In the genomic region with DNA sequence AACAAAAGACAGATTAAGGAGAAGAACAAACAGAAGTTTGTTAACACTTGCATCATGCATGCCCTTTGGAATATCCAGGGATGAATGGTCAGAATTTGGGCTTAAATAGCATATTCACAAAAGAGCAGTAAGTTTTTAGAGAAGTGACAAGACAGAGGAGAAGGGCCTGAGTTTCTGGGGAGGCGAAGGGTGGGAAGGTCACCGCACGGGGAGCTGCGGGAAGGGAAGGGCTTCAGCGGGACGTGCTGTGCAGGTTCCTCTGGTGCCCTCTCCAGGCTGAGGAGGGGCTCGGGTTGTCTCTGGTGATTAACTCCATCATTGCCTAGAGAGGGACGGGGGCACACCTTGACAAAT, we compare ENCODE assay signal across 10 cellular contexts. TPM values are rescaled to one million over a fixed set of nuclear protein-coding genes. Genes with fewer than 3 reads are reported as not detected.
DNase-seq lines count a peak whose midpoint lies in the region; ATAC-seq, FAIRE-seq and TF ChIP-seq lines count a peak whose summit lies in the region.
"Had no signal": no experiment of that assay in that cellular context is flagged by ENCODE, and none has a peak within 500 bp of the region (broad histone marks: within the 10 kb centered on the region; RNA-seq: fewer than 3 reads in every experiment).

No MANE protein-coding gene starts in this region.

- H3K36me3 ChIP-seq in pancreas = no peaks in the 10 kb centered on the region
- H3K36me3 ChIP-seq in psoas muscle (ENCODE audit: insufficient read depth in 1 of 2, low read depth in 1 of 2) = peaks cover 0 to 62% of the 10 kb centered on the region in 2 donors

- intact Hi-C loops in pancreas (cut with DNase I) = no loop called here
- intact Hi-C loops in psoas muscle (cut with DNase I) = no loop called here

- H3K27ac ChIP-seq in foreskin keratinocyte (no peak overlapping the region), pancreas (peak overlapping the region in 3 of 4 donors; percentile 76 to 79 (median 77)), psoas muscle (no peak overlapping the region)

- FAIRE-seq in pancreas (lab: Jason Lieb, UNC) = no peak

- TF ChIP-seq CTCF in GM12872 (IDR thresholded peaks at IDR 0.05; ENCODE audit: insufficient read depth, low read depth, low read length) = 0 out of 3 replicates have a peak, but pooled peaks have one; percentile 15
- TF ChIP-seq CTCF in foreskin keratinocyte (conservative IDR thresholded peaks at IDR 0.05) = peak; percentile 51
- TF ChIP-seq CTCF in pancreas (IDR thresholded peaks at IDR 0.05) = no peak
- TF ChIP-seq CTCF in psoas muscle (IDR thresholded peaks at IDR 0.05) = no peak

- H3K27me3 ChIP-seq in foreskin keratinocyte (peaks cover 7% of the 10 kb centered on the region), pancreas (no peaks in the 10 kb centered on the region), psoas muscle (ENCODE audit: insufficient read depth in 3 of 3, low read length in 2 of 3) (no peaks in the 10 kb centered on the region)

- WGBS in pancreas, 2 donors = 26 to 31% methylated on average over 8 of the region's 8 CpGs
- 56 to 63% (median 58%) methylated on average over 8 of the region's 8 CpGs for WGBS in psoas muscle, 3 donors

- ATAC-seq in foreskin keratinocyte (peak; percentile 17), pancreas (peak in 2 of 4 donors; percentile 35 to 50), psoas muscle (no peak), HG03469 (IDR thresholded peaks at IDR 0.05; ENCODE audit: unreplicated experiment) (no peak)
- ATAC-seq: left colon had no signal

- peak; percentile 55 for DNase-seq in SK-N-DZ (ENCODE audit: low spot score)
- DNase-seq in foreskin keratinocyte = no peak
- peak in 3 of 6 donors; percentile 37 to 72 (median 63) for DNase-seq in pancreas
- DNase-seq in NK-92 treated with Interleukin-12 subunit alpha and Interleukin-12 subunit beta, amount 100 ng/mL, for 24 hours (lab: John Stamatoyannopoulos, UW) = no peak
- no peak for DNase-seq in psoas muscle
- DNase-seq in SW480 (ENCODE audit: low spot score) = no peak
- DNase-seq: NCI-H1092 treated with DMSO at 0.1 percent for 48 hours had no signal

- H3K9me3 ChIP-seq in pancreas = no peaks in the 10 kb centered on the region
- no peaks in the 10 kb centered on the region for H3K9me3 ChIP-seq in psoas muscle

- H3K4me3 ChIP-seq in pancreas (peak overlapping the region in 2 of 4 donors; percentile 24 to 37), psoas muscle (no peak overlapping the region)

- H3K4me1 ChIP-seq in foreskin keratinocyte (no peaks in the 10 kb centered on the region), pancreas (peaks cover 35 to 72% (median 49%) of the 10 kb centered on the region in 3 donors), psoas muscle (peaks cover 16% of the 10 kb centered on the region)

RNA-seq across cellular contexts. Expression of a gene that starts 10.4 kb away (rescaled TPM):
- polyA plus RNA-seq in SK-N-DZ (2014; cell fraction: cytosol; rRNA removed) = 47.8 and 50.2 TPM in 2 replicates
- polyA plus RNA-seq in SK-N-DZ (2014; cell fraction: nucleus; rRNA removed) = 31.7 and 41.0 TPM in 2 replicates
- 16.6 and 18.7 TPM in 2 replicates for total RNA-seq in foreskin keratinocyte
- 9.5 and 12.2 TPM in 2 replicates for polyA plus RNA-seq in foreskin keratinocyte
- 10 to 100 TPM; 12.9 to 21.8 (median 20.0) TPM for total RNA-seq in pancreas
- 10 to 100 TPM; 12.6 to 18.9 TPM for polyA plus RNA-seq in pancreas
- 10 to 100 TPM; 11.2 to 15.9 (median 14.3) TPM for total RNA-seq in psoas muscle
- 10 to 100 TPM in 1 of 3 donors, 1 to 10 TPM in 2; 5.9 to 12.8 (median 8.1) TPM for polyA plus RNA-seq in psoas muscle

RNA-seq across cellular contexts. Expression of a gene that starts 11.7 kb away (rescaled TPM):
- polyA plus RNA-seq in SK-N-DZ (2014; cell fraction: cytosol; rRNA removed) = 1.2 TPM in 2 replicates
- polyA plus RNA-seq in SK-N-DZ (2014; cell fraction: nucleus; rRNA removed) = 1.6 and 2.9 TPM in 2 replicates
- total RNA-seq in foreskin keratinocyte (0.60 and 0.75 TPM in 2 replicates), pancreas (100 to 1,000 TPM in 4 of 6 donors, 10 to 100 TPM in 2; 68.9 to 222 (median 150) TPM), psoas muscle (10 to 100 TPM; 28.2 to 37.4 (median 36.8) TPM)
- polyA plus RNA-seq in foreskin keratinocyte (0.56 and 0.84 TPM in 2 replicates), pancreas (100 to 1,000 TPM; 217 to 270 TPM), psoas muscle (100 to 1,000 TPM in 1 of 3 donors, 10 to 100 TPM in 2; 53.6 to 102 (median 79.3) TPM)

RNA-seq across cellular contexts. Expression of a gene that starts 30.7 kb away (rescaled TPM):
- polyA plus RNA-seq in SK-N-DZ (2014; cell fraction: cytosol; rRNA removed) = 4.0 and 4.5 TPM in 2 replicates
- 9.5 and 13.3 TPM in 2 replicates for polyA plus RNA-seq in SK-N-DZ (2014; cell fraction: nucleus; rRNA removed)
- 0.21 and 0.51 TPM in 2 replicates for total RNA-seq in foreskin keratinocyte
- polyA plus RNA-seq in foreskin keratinocyte = 0.31 and 0.34 TPM in 2 replicates
- total RNA-seq in pancreas = 10 to 100 TPM; 13.9 to 76.8 (median 35.7) TPM
- polyA plus RNA-seq in pancreas = 100 to 1,000 TPM in 1 of 2 donors, 10 to 100 TPM in 1; 85.1 to 100 TPM
- total RNA-seq in psoas muscle = 10 to 100 TPM; 15.2 to 44.0 (median 30.5) TPM
- polyA plus RNA-seq in psoas muscle = 10 to 100 TPM; 11.1 to 18.9 (median 17.0) TPM

Comparison
In these comparisons a context has a peak if more than half of its experiments do, and no peak if none do; other contexts are left out.
1. CTCF ChIP-seq: peak in GM12872 (single experiment) and foreskin keratinocyte (single experiment); none in pancreas (0 of 4) and psoas muscle (single experiment).
2. H3K27ac ChIP-seq: peak in pancreas (3 of 4); none in foreskin keratinocyte (single experiment) and psoas muscle (single experiment).
3. RNA of a gene that starts 11.7 kb away (total RNA-seq): 68.9 to 222 TPM in pancreas and 28.2 to 37.4 TPM in psoas muscle; 0.60 to 0.75 TPM in foreskin keratinocyte; every median in the first group is over 10 times any median in the second.